1 cellular context compared by ENCODE assay signal in genomic region chr16:21513812-21514473, GRCh38.
TF ChIP-seq lines count a peak whose summit lies in the region.
"Not testable (repeated sequence)": the region's sequence is repeated elsewhere in the genome, so short reads cannot be mapped to it uniquely, and the experiment has no call there.

No MANE protein-coding gene starts in this region.

TF ChIP-seq in HepG2, 621 proteins besides CTCF, POLR2A, EP300 and RAD21 (continued from another document and continues in another):
- TF ChIP-seq, protein P1, sequence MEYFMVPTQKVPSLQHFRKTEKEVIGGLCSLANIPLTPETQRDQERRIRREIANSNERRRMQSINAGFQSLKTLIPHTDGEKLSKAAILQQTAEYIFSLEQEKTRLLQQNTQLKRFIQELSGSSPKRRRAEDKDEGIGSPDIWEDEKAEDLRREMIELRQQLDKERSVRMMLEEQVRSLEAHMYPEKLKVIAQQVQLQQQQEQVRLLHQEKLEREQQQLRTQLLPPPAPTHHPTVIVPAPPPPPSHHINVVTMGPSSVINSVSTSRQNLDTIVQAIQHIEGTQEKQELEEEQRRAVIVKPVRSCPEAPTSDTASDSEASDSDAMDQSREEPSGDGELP (IDR thresholded peaks at IDR 0.05; ENCODE audit: borderline replicate concordance, low read depth): peak; percentile 4; the same call in 1 of the 2 replicates
- TF ChIP-seq SALL1 (CRISPR knock-in tag; IDR thresholded peaks at IDR 0.05) (0 out of 2 replicates have a peak, but pooled peaks have one; percentile 7), ZNF563 (CRISPR knock-in tag; IDR thresholded peaks at IDR 0.05) (peak; percentile 37; the same call in 1 of the 2 replicates), ZNF768 (CRISPR knock-in tag; IDR thresholded peaks at IDR 0.05) (peak; percentile 58; the same call in 1 of the 2 replicates), ZBTB40 (IDR thresholded peaks at IDR 0.05) (0 out of 2 replicates have a peak, but pooled peaks have one; percentile 10), MNT (IDR thresholded peaks at IDR 0.05) (peak; percentile 34), MTA1 (CRISPR knock-in tag; IDR thresholded peaks at IDR 0.05; ENCODE audit: borderline replicate concordance) (peak; percentile 19; the same call in 1 of the 2 replicates), HNF1A (CRISPR knock-in tag; IDR thresholded peaks at IDR 0.05; ENCODE audit: borderline replicate concordance) (0 out of 2 replicates have a peak, but pooled peaks have one; percentile 7), MEIS2 (CRISPR knock-in tag; IDR thresholded peaks at IDR 0.05) (0 out of 2 replicates have a peak, but pooled peaks have one; percentile 38), ZBTB33 (CRISPR knock-in tag; IDR thresholded peaks at IDR 0.05) (0 out of 2 replicates have a peak, but pooled peaks have one; percentile 18), ZBTB8A (CRISPR knock-in tag; IDR thresholded peaks at IDR 0.05; ENCODE audit: borderline replicate concordance, low read depth) (peak; percentile 43; the same call in 1 of the 2 replicates), TP53 (CRISPR knock-in tag; conservative IDR thresholded peaks at IDR 0.05) (0 out of 2 replicates have a peak, but pooled peaks have one; percentile 33), THAP9 (CRISPR knock-in tag; IDR thresholded peaks at IDR 0.05; ENCODE audit: borderline replicate concordance) (0 out of 2 replicates have a peak, but pooled peaks have one; percentile 7), MXD1 (CRISPR knock-in tag; IDR thresholded peaks at IDR 0.05) (peak; percentile 7; the same call in 1 of the 2 replicates), PREB (CRISPR knock-in tag; IDR thresholded peaks at IDR 0.05) (0 out of 2 replicates have a peak, but pooled peaks have one; percentile 55), DBP (CRISPR knock-in tag; IDR thresholded peaks at IDR 0.05; ENCODE audit: not compliant biosample characterization) (peak; percentile 43)
- not testable (repeated sequence) for TF ChIP-seq ZBTB40 (CRISPR knock-in tag; IDR thresholded peaks at IDR 0.05); HNF1A (IDR thresholded peaks at IDR 0.05; ENCODE audit: low read depth)
